1 cellular context compared by ENCODE assay signal in genomic region chr7:134605978-134606923, GRCh38.
A peak's percentile ranks its signal among the peaks of the same experiment; 100 is the strongest.
TF ChIP-seq lines count a peak whose summit lies in the region.

No MANE protein-coding gene starts in this region.

TF ChIP-seq in K562, 482 proteins besides CTCF, POLR2A, EP300 and RAD21 (continued from another document):
- TF ChIP-seq ZBTB7A (IDR thresholded peaks at IDR 0.05; ENCODE audit: borderline replicate concordance, control insufficient read depth, low read depth, low read length) (no peak), HMBOX1 (IDR thresholded peaks at IDR 0.05) (no peak), EHMT2 (IDR thresholded peaks at IDR 0.05) (no peak), POLR3G (IDR thresholded peaks at IDR 0.05; ENCODE audit: extremely low read depth, insufficient read length, insufficient replicate concordance) (no peak), PML (IDR thresholded peaks at IDR 0.05; ENCODE audit: low read length) (no peak), EWSR1 (IDR thresholded peaks at IDR 0.05; ENCODE audit: borderline replicate concordance, low read depth, partially characterized antibody) (no peak), RBFOX2 (IDR thresholded peaks at IDR 0.05; ENCODE audit: low read depth, low read length) (no peak), SP2 (IDR thresholded peaks at IDR 0.05; ENCODE audit: extremely low read depth, low read depth, low read length, poor library complexity, severe bottlenecking) (no peak), ZBTB33 (CRISPR knock-in tag; IDR thresholded peaks at IDR 0.05) (no peak), ZNF780A (CRISPR knock-in tag; IDR thresholded peaks at IDR 0.05) (no peak), BCOR (IDR thresholded peaks at IDR 0.05) (no peak), ZNF316 (IDR thresholded peaks at IDR 0.05) (peak; percentile 33; the same call in 1 of the 2 replicates), ZMIZ1 (IDR thresholded peaks at IDR 0.05; ENCODE audit: low read depth in 2 of 2, low read length in 2 of 2) (0 out of 4 replicates have a peak, but pooled peaks of 1 of the 2 experiments have one; percentile 40), E4F1 (CRISPR knock-in tag; IDR thresholded peaks at IDR 0.05; ENCODE audit: borderline replicate concordance) (no peak), ESRRA (IDR thresholded peaks at IDR 0.05; ENCODE audit: borderline replicate concordance, low read depth) (peak; percentile 62; the same call in 1 of the 2 replicates), ZNF175 (CRISPR knock-in tag; IDR thresholded peaks at IDR 0.05; ENCODE audit: low read depth) (no peak), HDGF (IDR thresholded peaks at IDR 0.05) (no peak), RBM34 (IDR thresholded peaks at IDR 0.05; ENCODE audit: borderline replicate concordance, insufficient read depth, low read length) (no peak), MEF2A (IDR thresholded peaks at IDR 0.05; ENCODE audit: control insufficient read depth, low read depth, low read length) (no peak), ELF4 (CRISPR knock-in tag; IDR thresholded peaks at IDR 0.05) (0 out of 2 replicates have a peak, but pooled peaks have one; percentile 15), ADNP (tag; IDR thresholded peaks at IDR 0.05) (no peak), ZNF668 (CRISPR knock-in tag; IDR thresholded peaks at IDR 0.05) (no peak), CC2D1A (IDR thresholded peaks at IDR 0.05) (peak; percentile 40; the same call in 1 of the 2 replicates), ASH1L (IDR thresholded peaks at IDR 0.05; ENCODE audit: borderline replicate concordance, low read depth, partially characterized antibody) (peak; percentile 14), SMC3 (conservative IDR thresholded peaks at IDR 0.05; ENCODE audit: insufficient read depth, low read depth, low read length) (peak; percentile 82), CHD7 (IDR thresholded peaks at IDR 0.05; ENCODE audit: low read depth, low read length) (no peak), SIX5 (IDR thresholded peaks at IDR 0.05; ENCODE audit: borderline replicate concordance in 1 of 2, insufficient read depth in 1 of 2, low read depth in 1 of 2, low read length in 2 of 2) (no peak), CTCFL (IDR thresholded peaks at IDR 0.05; ENCODE audit: borderline replicate concordance, insufficient read depth, low read depth, low read length, poor library complexity, severe bottlenecking) (no peak), KDM1A (IDR thresholded peaks at IDR 0.05) (no peak), ARID2 (IDR thresholded peaks at IDR 0.05) (0 out of 2 replicates have a peak, but pooled peaks have one; percentile 16), MECOM (CRISPR knock-in tag; IDR thresholded peaks at IDR 0.05) (no peak)
